16 cellular contexts compared by ENCODE assay signal in genomic region chr14:93095742-93096510, GRCh38.
"Had no signal": no experiment of that assay in that cellular context is flagged by ENCODE, and none has a peak within 500 bp of the region (broad histone marks: within the 10 kb centered on the region; RNA-seq: fewer than 3 reads in every experiment).

No MANE protein-coding gene starts in this region.

- H3K4me3 ChIP-seq: pancreas, thoracic aorta had no signal

- H3K9me3 ChIP-seq: pancreas, thoracic aorta had no signal

- ATAC-seq: activated CD4-positive, alpha-beta T cell treated with anti-CD3 and anti-CD28 coated beads for 36 hours; left colon; pancreas; stimulated activated naive CD8-positive, alpha-beta T cell treated with anti-CD3 and anti-CD28 coated beads, Interleukin-15, amount 100 ng/mL, for 72 hours had no signal

- H3K36me3 ChIP-seq: pancreas, thoracic aorta had no signal

- H3K4me1 Mint-ChIP-seq: activated CD4-positive, alpha-beta T cell treated with anti-CD3 and anti-CD28 coated beads for 36 hours had no signal

- H3K27ac Mint-ChIP-seq: activated CD4-positive, alpha-beta memory T cell treated with anti-CD3 and anti-CD28 coated beads, Interleukin-2, amount 10 ng/mL, durations not matched to agents 7 days and 5 days; activated CD4-positive, alpha-beta T cell treated with anti-CD3 and anti-CD28 coated beads for 36 hours; endodermal cell; stimulated activated naive CD8-positive, alpha-beta T cell treated with anti-CD3 and anti-CD28 coated beads, Interleukin-15, amount 100 ng/mL, for 72 hours had no signal

- H3K9me3 Mint-ChIP-seq: activated CD4-positive, alpha-beta memory T cell treated with anti-CD3 and anti-CD28 coated beads, Interleukin-2, amount 10 ng/mL, durations not matched to agents 7 days and 5 days; central memory CD8-positive, alpha-beta T cell; endodermal cell; memory B cell; stimulated activated naive CD8-positive, alpha-beta T cell treated with anti-CD3 and anti-CD28 coated beads, Interleukin-15, amount 100 ng/mL, for 72 hours had no signal

- FAIRE-seq: pancreas, urothelium cell line had no signal

- H3K27me3 Mint-ChIP-seq: activated CD4-positive, alpha-beta memory T cell treated with anti-CD3 and anti-CD28 coated beads, Interleukin-2, amount 10 ng/mL, durations not matched to agents 7 days and 5 days; activated CD4-positive, alpha-beta T cell treated with anti-CD3 and anti-CD28 coated beads for 36 hours; central memory CD8-positive, alpha-beta T cell; memory B cell; stimulated activated naive CD8-positive, alpha-beta T cell treated with anti-CD3 and anti-CD28 coated beads, Interleukin-15, amount 100 ng/mL, for 72 hours had no signal

- H3K4me3 Mint-ChIP-seq: activated CD4-positive, alpha-beta memory T cell treated with anti-CD3 and anti-CD28 coated beads, Interleukin-2, amount 10 ng/mL, durations not matched to agents 7 days and 5 days; activated CD4-positive, alpha-beta T cell treated with anti-CD3 and anti-CD28 coated beads for 36 hours; central memory CD8-positive, alpha-beta T cell; endodermal cell; memory B cell; stimulated activated naive CD8-positive, alpha-beta T cell treated with anti-CD3 and anti-CD28 coated beads, Interleukin-15, amount 100 ng/mL, for 72 hours had no signal

- H3K27me3 ChIP-seq: pancreas had no signal

- DNase-seq: activated CD4-positive, alpha-beta memory T cell treated with anti-CD3 and anti-CD28 coated beads, Interleukin-2, amount 10 ng/mL, durations not matched to agents 7 days and 5 days; activated CD4-positive, alpha-beta T cell treated with anti-CD3 and anti-CD28 coated beads for 36 hours; activated naive CD4-positive, alpha-beta T cell; cortex of kidney; endodermal cell; erythroblast; left colon; stimulated activated CD4-positive, alpha-beta T cell treated with anti-CD3 and anti-CD28 coated beads, Interleukin-4, amount 100 ng/mL, for 1 hour; stimulated activated CD8-positive, alpha-beta memory T cell treated with anti-CD3 and anti-CD28 coated beads, Interleukin-4, amount 100 ng/mL, for 48 hours; stimulated activated naive CD8-positive, alpha-beta T cell treated with anti-CD3 and anti-CD28 coated beads, Interleukin-15, amount 100 ng/mL, for 72 hours; T-helper 9 cell had no signal

- H3K27ac ChIP-seq: pancreas, thoracic aorta had no signal
